In genomic region chr18:54086046-54086802, GRCh38 we compare ENCODE assay signal across 10 cellular contexts.
DNase-seq lines count a peak whose midpoint lies in the region; ATAC-seq and TF ChIP-seq lines count a peak whose summit lies in the region.
"Had no signal": no experiment of that assay in that cellular context is flagged by ENCODE, and none has a peak within 500 bp of the region (broad histone marks: within the 10 kb centered on the region; RNA-seq: fewer than 3 reads in every experiment).

No MANE protein-coding gene starts in this region.

- peak overlapping the region; percentile 56 for H3K4me2 ChIP-seq in KMS-11

- no peak for TF ChIP-seq CTCF in KMS-11 (conservative IDR thresholded peaks at IDR 0.05; ENCODE audit: low read depth, low read length)

- peak overlapping the region; percentile 16; the same call in 1 of the 2 replicates for H3K27ac ChIP-seq in KMS-11
- H3K27ac ChIP-seq: epithelial cell of prostate had no signal

- H3K9ac ChIP-seq in KMS-11: peak overlapping the region; percentile 3; the same call in 1 of the 2 replicates

- intact Hi-C loops in Right ventricle myocardium inferior (cut with DNase I): no loop called here

- H3K4me3 Mint-ChIP-seq in activated CD8-positive, alpha-beta memory T cell treated with anti-CD3 and anti-CD28 coated beads, Interleukin-2, amount 10 ng/mL, durations not matched to agents 7 days and 5 days: no peak overlapping the region
- H3K4me3 Mint-ChIP-seq in effector memory CD8-positive, alpha-beta T cell: peak overlapping the region in 1 of 2 donors; percentile 7

- H3K4me3 ChIP-seq in KMS-11 (IDR thresholded peaks at IDR 0.05; ENCODE audit: insufficient read depth, low read depth, low read length): no peak overlapping the region
- no peak overlapping the region for H3K4me3 ChIP-seq in HAP-1

- H3K9me3 Mint-ChIP-seq in activated CD8-positive, alpha-beta memory T cell treated with anti-CD3 and anti-CD28 coated beads, Interleukin-2, amount 10 ng/mL, durations not matched to agents 7 days and 5 days (ENCODE audit: low read depth): peaks cover 25% of the 10 kb centered on the region
- H3K9me3 Mint-ChIP-seq in effector memory CD8-positive, alpha-beta T cell: peaks cover 2 to 11% of the 10 kb centered on the region in 2 donors

- H3K4me1 ChIP-seq in KMS-11 (ENCODE audit: low read depth, poor library complexity, severe bottlenecking) (peaks cover 35% of the 10 kb centered on the region), HAP-1 (no peaks in the 10 kb centered on the region)

- in situ Hi-C loops in HAP-1 (cut with MboI; ENCODE audit: low sequenced_read_pairs): no loop called here

- H4K20me1 ChIP-seq in KMS-11 (ENCODE audit: insufficient read depth): no peaks in the 10 kb centered on the region

- no peaks in the 10 kb centered on the region for H3K79me2 ChIP-seq in KMS-11 (ENCODE audit: insufficient read depth, low read depth)

- peaks cover 3% of the 10 kb centered on the region; the same call in 1 of the 2 replicates for H3K9me3 ChIP-seq in HAP-1

- H3K27me3 Mint-ChIP-seq in activated CD8-positive, alpha-beta memory T cell treated with anti-CD3 and anti-CD28 coated beads, Interleukin-2, amount 10 ng/mL, durations not matched to agents 7 days and 5 days: no peaks in the 10 kb centered on the region
- H3K27me3 Mint-ChIP-seq in effector memory CD8-positive, alpha-beta T cell: peaks cover 0 to 10% of the 10 kb centered on the region in 2 donors

- H3K4me1 Mint-ChIP-seq in activated CD8-positive, alpha-beta memory T cell treated with anti-CD3 and anti-CD28 coated beads, Interleukin-2, amount 10 ng/mL, durations not matched to agents 7 days and 5 days: peaks cover 21% of the 10 kb centered on the region
- H3K4me1 Mint-ChIP-seq in effector memory CD8-positive, alpha-beta T cell (ENCODE audit: low read depth in 2 of 2): no peaks in the 10 kb centered on the region

- ATAC-seq in activated CD8-positive, alpha-beta memory T cell treated with anti-CD3 and anti-CD28 coated beads, Interleukin-2, amount 10 ng/mL, durations not matched to agents 7 days and 5 days: peak; percentile 93
- ATAC-seq in HG02642 (IDR thresholded peaks at IDR 0.05; ENCODE audit: poor library complexity, unreplicated experiment) (peak; percentile 51), HG02571 (IDR thresholded peaks at IDR 0.05; ENCODE audit: unreplicated experiment) (no peak), Right ventricle myocardium inferior (no peak)
- peak; percentile 78 for ATAC-seq in effector memory CD8-positive, alpha-beta T cell (replicated peaks)
- ATAC-seq: SK-N-SH treated with all-trans-retinoic acid at 6 μM for 48 hours had no signal

- peaks cover 34% of the 10 kb centered on the region for H3K36me3 Mint-ChIP-seq in activated CD8-positive, alpha-beta memory T cell treated with anti-CD3 and anti-CD28 coated beads, Interleukin-2, amount 10 ng/mL, durations not matched to agents 7 days and 5 days
- H3K36me3 Mint-ChIP-seq in effector memory CD8-positive, alpha-beta T cell (ENCODE audit: insufficient read depth): no peaks in the 10 kb centered on the region

- H3K27ac Mint-ChIP-seq in activated CD8-positive, alpha-beta memory T cell treated with anti-CD3 and anti-CD28 coated beads, Interleukin-2, amount 10 ng/mL, durations not matched to agents 7 days and 5 days: peak overlapping the region; percentile 82
- H3K27ac Mint-ChIP-seq in effector memory CD8-positive, alpha-beta T cell: peak overlapping the region in 1 of 2 donors; percentile 16

- H3K27me3 ChIP-seq in KMS-11 (ENCODE audit: insufficient read depth, low read depth) (0 out of 2 replicates have a peak, but pooled peaks cover 3% of the 10 kb centered on the region), HAP-1 (ENCODE audit: low read depth) (no peaks in the 10 kb centered on the region)

- H2AFZ ChIP-seq in KMS-11 (ENCODE audit: low read depth): peak overlapping the region; percentile 5; the same call in 1 of the 2 replicates

- CTCF ChIA-PET in activated CD8-positive, alpha-beta memory T cell treated with anti-CD3 and anti-CD28 coated beads, Interleukin-2, amount 10 ng/mL, durations not matched to agents 7 days and 5 days (lab: Charles Lee): interaction anchor here (0.9 kb wide), 1 partner anchor 12 kb away, joined by 6 read pairs; no protein-coding TSS in a partner anchor

- H3K36me3 ChIP-seq in KMS-11 (ENCODE audit: insufficient read depth) (no peaks in the 10 kb centered on the region), HAP-1 (replicated peaks) (no peaks in the 10 kb centered on the region)

- peak; percentile 65 for DNase-seq in activated CD8-positive, alpha-beta memory T cell treated with anti-CD3 and anti-CD28 coated beads, Interleukin-2, amount 10 ng/mL, durations not matched to agents 7 days and 5 days
- no peak for DNase-seq in activated CD8-positive, alpha-beta memory T cell treated with anti-CD3 and anti-CD28 coated beads for 24 hours
- no peak for DNase-seq in effector memory CD8-positive, alpha-beta T cell
- DNase-seq in Right ventricle myocardium inferior (ENCODE audit: missing footprints) (no peak), HAP-1 (ENCODE audit: low spot score in 2 of 2) (no peak)

Comparison
In these comparisons a context has a peak if more than half of its experiments do, and no peak if none do; other contexts are left out.
1. ATAC-seq: peak in activated CD8-positive, alpha-beta memory T cell treated with anti-CD3 and anti-CD28 coated beads, Interleukin-2, amount 10 ng/mL, durations not matched to agents 7 days and 5 days (single experiment), HG02642 (single experiment) and effector memory CD8-positive, alpha-beta T cell (single experiment); none in HG02571 (single experiment) and Right ventricle myocardium inferior (single experiment).